In genomic region chr12:96814200-96814599, GRCh38 we compare ENCODE assay signal across 25 cellular contexts.
DNase-seq lines count a peak whose midpoint lies in the region; ATAC-seq, FAIRE-seq and TF ChIP-seq lines count a peak whose summit lies in the region.
"Had no signal": no experiment of that assay in that cellular context is flagged by ENCODE, and none has a peak within 500 bp of the region (broad histone marks: within the 10 kb centered on the region; RNA-seq: fewer than 3 reads in every experiment).

No MANE protein-coding gene starts in this region.

- H3K9ac ChIP-seq in astrocyte (ENCODE audit: low read length) = no peak overlapping the region

- H3K9me3 ChIP-seq in A549 (no peaks in the 10 kb centered on the region), astrocyte (ENCODE audit: insufficient read depth, low read depth, low read length) (no peaks in the 10 kb centered on the region), spleen (peaks cover 0 to under 1% (median 0%) of the 10 kb centered on the region in 8 donors)
- no peaks in the 10 kb centered on the region for H3K9me3 ChIP-seq in CD8-positive, alpha-beta T cell (ENCODE audit: low read length)
- H3K9me3 ChIP-seq: SJCRH30 had no signal

- 55% methylated on average over 2 of the region's 2 CpGs for WGBS in A549 (ENCODE audit: missing lambda C conversion rate)
- 76 to 92% (median 87%) methylated on average over 2 of the region's 2 CpGs for whole genome bisulfite sequencing in spleen, 5 donors

- H3K79me2 ChIP-seq in astrocyte (ENCODE audit: insufficient read depth, low read length) = no peaks in the 10 kb centered on the region

- no peak overlapping the region for H3K4me3 ChIP-seq in A549
- H3K4me3 ChIP-seq in astrocyte (ENCODE audit: insufficient read depth, low read depth, low read length) = no peak overlapping the region
- H3K4me3 ChIP-seq in CD8-positive, alpha-beta T cell (ENCODE audit: low read depth, low read length) = no peak overlapping the region
- H3K4me3 ChIP-seq in spleen = no peak overlapping the region
- H3K4me3 ChIP-seq: SJCRH30 had no signal

- no peak for TF ChIP-seq EP300 in A549 (IDR thresholded peaks at IDR 0.05)

- FAIRE-seq in A549 (lab: Jason Lieb, UNC) (no peak), astrocyte (lab: Jason Lieb, UNC) (no peak)
- FAIRE-seq: D721Med, GM12891, H54, HepG2, RCC 7860 had no signal

- CTCF ChIA-PET in A549 (lab: Yijun Ruan, JAX) = no interaction called here
- CTCF ChIA-PET in CD8-positive, alpha-beta T cell (lab: Charles Lee) = no interaction called here

- no peak overlapping the region for H2AFZ ChIP-seq in astrocyte (ENCODE audit: low read depth, low read length)

- no peaks in the 10 kb centered on the region for H3K27me3 ChIP-seq in astrocyte (ENCODE audit: insufficient read depth, low read length)
- no peaks in the 10 kb centered on the region for H3K27me3 ChIP-seq in CD8-positive, alpha-beta T cell (ENCODE audit: insufficient read depth, low read length)
- H3K27me3 ChIP-seq in spleen (replicated peaks in 1 of 7) = no peaks in the 10 kb centered on the region
- H3K27me3 ChIP-seq: SJCRH30 had no signal

- H3K4me1 Mint-ChIP-seq in HFFc6 (ENCODE audit: low read depth) = peaks cover 55% of the 10 kb centered on the region
- H3K4me1 Mint-ChIP-seq in astrocyte (ENCODE audit: low read depth, unreplicated experiment) = peaks cover 15% of the 10 kb centered on the region
- no peaks in the 10 kb centered on the region for H3K4me1 Mint-ChIP-seq in CD8-positive, alpha-beta T cell (ENCODE audit: low read depth)
- no peaks in the 10 kb centered on the region for H3K4me1 Mint-ChIP-seq in activated naive CD8-positive, alpha-beta T cell treated with anti-CD3 and anti-CD28 coated beads for 36 hours
- H3K4me1 Mint-ChIP-seq: T-cell had no signal

- H3K4me1 ChIP-seq in A549 (peaks cover 18% of the 10 kb centered on the region), astrocyte (ENCODE audit: insufficient read depth, low read length) (peaks cover 16% of the 10 kb centered on the region), spleen (no peaks in the 10 kb centered on the region)
- H3K4me1 ChIP-seq in CD8-positive, alpha-beta T cell (ENCODE audit: insufficient read depth, low read length) = no peaks in the 10 kb centered on the region

- H3K36me3 Mint-ChIP-seq in HFFc6 (ENCODE audit: low read depth) = peaks cover 5% of the 10 kb centered on the region; the same call in 1 of the 2 replicates
- no peaks in the 10 kb centered on the region for H3K36me3 Mint-ChIP-seq in astrocyte (ENCODE audit: low read depth, unreplicated experiment)
- no peaks in the 10 kb centered on the region for H3K36me3 Mint-ChIP-seq in CD8-positive, alpha-beta T cell
- no peaks in the 10 kb centered on the region for H3K36me3 Mint-ChIP-seq in activated naive CD8-positive, alpha-beta T cell treated with anti-CD3 and anti-CD28 coated beads for 36 hours
- H3K36me3 Mint-ChIP-seq: T-cell had no signal

- H3K27ac ChIP-seq in A549 (no peak overlapping the region), astrocyte (ENCODE audit: low read depth, low read length) (no peak overlapping the region), spleen (no peak overlapping the region)
- H3K27ac ChIP-seq in CD8-positive, alpha-beta T cell (ENCODE audit: low read depth, low read length) = no peak overlapping the region
- H3K27ac ChIP-seq: C4-2B, SJCRH30 had no signal

- H3K36me3 ChIP-seq in astrocyte (ENCODE audit: insufficient read depth, low read length) (no peaks in the 10 kb centered on the region), spleen (no peaks in the 10 kb centered on the region)
- H3K36me3 ChIP-seq in CD8-positive, alpha-beta T cell (ENCODE audit: insufficient read depth, low read length) = no peaks in the 10 kb centered on the region
- H3K36me3 ChIP-seq: SJCRH30 had no signal

- intact Hi-C loops in CD8-positive, alpha-beta T cell (cut with DNase I, micrococcal nuclease) = no loop called here
- intact Hi-C loops in spleen (cut with DNase I; ENCODE audit: low total_unique reads) = no loop called here

- ATAC-seq in A549 = no peak
- no peak for ATAC-seq in CD8-positive, alpha-beta T cell
- ATAC-seq: HepG2, T-cell had no signal

- H3K4me3 Mint-ChIP-seq in HFFc6 = no peak overlapping the region
- H3K4me3 Mint-ChIP-seq in astrocyte (ENCODE audit: unreplicated experiment) = no peak overlapping the region
- no peak overlapping the region for H3K4me3 Mint-ChIP-seq in CD8-positive, alpha-beta T cell
- H3K4me3 Mint-ChIP-seq in activated naive CD8-positive, alpha-beta T cell treated with anti-CD3 and anti-CD28 coated beads for 36 hours = no peak overlapping the region
- H3K4me3 Mint-ChIP-seq: T-cell had no signal

- no peak for TF ChIP-seq POLR2A in A549 (IDR thresholded peaks at IDR 0.05; ENCODE audit: low read length)
- no peak for TF ChIP-seq POLR2A in spleen (IDR thresholded peaks at IDR 0.05)

- DNase-seq in A549 (ENCODE audit: low read depth in 1 of 2, low spot score in 1 of 2) (no peak), HFFc6 (peak; percentile 12), astrocyte (ENCODE audit: low read depth) (peak; percentile 87), myocyte (ENCODE audit: low read depth) (peak; percentile 9), midbrain (lab: John Stamatoyannopoulos, UW) (no peak), spleen (no peak)
- DNase-seq in CD8-positive, alpha-beta T cell = no peak
- DNase-seq in activated naive CD8-positive, alpha-beta T cell treated with anti-CD3 and anti-CD28 coated beads for 36 hours = no peak
- DNase-seq: 8988T, DMS53, KG1, NCI-H1105 treated with DMSO at 0.1 percent for 48 hours, NCI-H1694, NCI-H2081 treated with DMSO at 0.1 percent for 48 hours, NCI-H2171 treated with DMSO at 0.1 percent for 48 hours, NCI-H524 treated with DMSO at 0.1 percent for 48 hours, NCI-H82, SJCRH30, T-cell had no signal

- H3K9me3 Mint-ChIP-seq in HFFc6 (peaks cover 4% of the 10 kb centered on the region; the same call in 1 of the 2 replicates), astrocyte (ENCODE audit: unreplicated experiment) (peaks cover 2% of the 10 kb centered on the region)
- H3K9me3 Mint-ChIP-seq in CD8-positive, alpha-beta T cell = peaks cover 2% of the 10 kb centered on the region
- H3K9me3 Mint-ChIP-seq in activated naive CD8-positive, alpha-beta T cell treated with anti-CD3 and anti-CD28 coated beads for 36 hours = no peaks in the 10 kb centered on the region

- no peaks in the 10 kb centered on the region for H4K20me1 ChIP-seq in astrocyte (ENCODE audit: insufficient read depth, low read length)

- H3K27me3 Mint-ChIP-seq in HFFc6 (ENCODE audit: insufficient read depth) (no peaks in the 10 kb centered on the region; the same call in 1 of the 2 replicates), astrocyte (ENCODE audit: low read depth, unreplicated experiment) (no peaks in the 10 kb centered on the region)
- no peaks in the 10 kb centered on the region for H3K27me3 Mint-ChIP-seq in CD8-positive, alpha-beta T cell (ENCODE audit: low read depth)
- no peaks in the 10 kb centered on the region for H3K27me3 Mint-ChIP-seq in activated naive CD8-positive, alpha-beta T cell treated with anti-CD3 and anti-CD28 coated beads for 36 hours
- H3K27me3 Mint-ChIP-seq: T-cell had no signal

- H3K4me2 ChIP-seq in A549 (no peak overlapping the region), astrocyte (ENCODE audit: low read length) (no peak overlapping the region)

- TF ChIP-seq CTCF in A549 (IDR thresholded peaks at IDR 0.05) (no peak), HFFc6 (IDR thresholded peaks at IDR 0.05) (no peak), astrocyte (IDR thresholded peaks at IDR 0.05; ENCODE audit: insufficient read depth, low read depth, low read length) (no peak), spleen (IDR thresholded peaks at IDR 0.05 in 8 of 11, conservative IDR thresholded peaks at IDR 0.05 in 3 of 11) (no peak)
- TF ChIP-seq CTCF in CD8-positive, alpha-beta T cell (IDR thresholded peaks at IDR 0.05) = no peak

- H3K27ac Mint-ChIP-seq in HFFc6 (no peak overlapping the region), astrocyte (ENCODE audit: unreplicated experiment) (no peak overlapping the region)
- no peak overlapping the region for H3K27ac Mint-ChIP-seq in CD8-positive, alpha-beta T cell
- no peak overlapping the region for H3K27ac Mint-ChIP-seq in activated naive CD8-positive, alpha-beta T cell treated with anti-CD3 and anti-CD28 coated beads for 36 hours
- H3K27ac Mint-ChIP-seq: T-cell had no signal

- POLR2A ChIA-PET in A549 (lab: Yijun Ruan, JAX) = no interaction called here
- POLR2A ChIA-PET in CD8-positive, alpha-beta T cell (lab: Charles Lee) = no interaction called here

- no peak for TF ChIP-seq RAD21 in A549 (conservative IDR thresholded peaks at IDR 0.05 in 1 of 2, IDR thresholded peaks at IDR 0.05 in 1 of 2)

TF ChIP-seq in A549, 52 proteins besides CTCF, POLR2A, EP300 and RAD21:
- no peak for TF ChIP-seq BCL3 (IDR thresholded peaks at IDR 0.05)
- TF ChIP-seq FOSL2 (IDR thresholded peaks at IDR 0.05) = no peak
- TF ChIP-seq FOSL2 (CRISPR knock-in tag; IDR thresholded peaks at IDR 0.05) = peak; percentile 51; the same call in 1 of the 2 replicates

Comparison
In these comparisons a context has a peak if more than half of its experiments do, and no peak if none do; other contexts are left out.
1. DNase-seq: peak in HFFc6 (single experiment), astrocyte (single experiment) and myocyte (single experiment); none in A549 (0 of 2), CD8-positive, alpha-beta T cell (0 of 7), activated naive CD8-positive, alpha-beta T cell treated with anti-CD3 and anti-CD28 coated beads for 36 hours (single experiment), midbrain (single experiment) and spleen (single experiment).